13 cellular contexts compared by ENCODE assay signal in the genomic region with DNA sequence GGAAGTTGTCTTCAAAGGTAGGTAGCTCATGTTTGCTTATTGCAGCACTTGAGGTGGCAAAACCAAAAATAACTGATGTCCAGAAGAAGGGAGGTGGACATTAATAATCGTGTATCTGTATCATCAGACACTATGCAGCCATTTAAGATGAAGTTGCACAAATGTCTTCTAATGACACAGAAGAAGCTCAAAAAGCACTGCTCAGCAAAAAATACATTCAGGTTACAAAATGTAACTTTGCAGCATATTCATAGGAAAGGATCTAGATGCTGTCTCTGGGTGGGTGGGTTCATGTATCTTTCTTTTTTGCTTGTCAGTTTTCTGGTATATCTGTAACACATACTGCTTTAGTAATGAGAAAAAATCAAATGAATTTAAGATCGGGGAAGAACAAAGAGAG.
DNase-seq lines count a peak whose midpoint lies in the region; ATAC-seq, FAIRE-seq and TF ChIP-seq lines count a peak whose summit lies in the region.
"Had no signal": no experiment of that assay in that cellular context is flagged by ENCODE, and none has a peak within 500 bp of the region (broad histone marks: within the 10 kb centered on the region; RNA-seq: fewer than 3 reads in every experiment).

No MANE protein-coding gene starts in this region.

- H3K18ac ChIP-seq in IMR-90 (ENCODE audit: low read depth, low read length) = peak overlapping the region; percentile 81

- 0 out of 3 replicates have a peak overlapping the region, but pooled peaks have one; percentile 75 for H2BK15ac ChIP-seq in IMR-90 (ENCODE audit: low read depth, low read length)

- no peak overlapping the region for H3K27ac ChIP-seq in IMR-90 (ENCODE audit: insufficient read depth, low read length)
- H3K27ac ChIP-seq in astrocyte (ENCODE audit: low read depth, low read length) = no peak overlapping the region
- H3K27ac ChIP-seq in muscle layer of colon (ENCODE audit: low read depth, low read length) = peak overlapping the region; percentile 72
- H3K27ac ChIP-seq: BLaER1, HL-60 had no signal

- no peaks in the 10 kb centered on the region for H3K27me3 Mint-ChIP-seq in astrocyte (ENCODE audit: low read depth, unreplicated experiment)

- H3K4me1 ChIP-seq in IMR-90 (ENCODE audit: control insufficient read depth, insufficient read depth, low read length) = peaks cover 29% of the 10 kb centered on the region
- H3K4me1 ChIP-seq in astrocyte (ENCODE audit: insufficient read depth, low read length) = peaks cover 31% of the 10 kb centered on the region
- H3K4me1 ChIP-seq in muscle layer of colon (ENCODE audit: insufficient read depth, low read length) = peaks cover 39% of the 10 kb centered on the region
- H3K4me1 ChIP-seq: BLaER1 had no signal

- H3K4me3 ChIP-seq in IMR-90 (ENCODE audit: insufficient read depth, low read depth, low read length) = no peak overlapping the region
- no peak overlapping the region for H3K4me3 ChIP-seq in astrocyte (ENCODE audit: insufficient read depth, low read depth, low read length)
- no peak overlapping the region for H3K4me3 ChIP-seq in muscle layer of colon (ENCODE audit: low read depth in 1 of 2, low read length in 2 of 2)
- H3K4me3 ChIP-seq: BLaER1 had no signal

- no peak overlapping the region for H3K56ac ChIP-seq in IMR-90 (ENCODE audit: extremely low read depth, insufficient read depth, low read length)

- H3K27me3 ChIP-seq in IMR-90 (ENCODE audit: control insufficient read depth, insufficient read depth, low read length) (no peaks in the 10 kb centered on the region), astrocyte (ENCODE audit: insufficient read depth, low read length) (no peaks in the 10 kb centered on the region), muscle layer of colon (ENCODE audit: control insufficient read depth in 1 of 2, insufficient read depth in 2 of 2, low read length in 2 of 2) (no peaks in the 10 kb centered on the region)
- H3K27me3 ChIP-seq: BLaER1 had no signal

- H3K36me3 ChIP-seq in IMR-90 (ENCODE audit: control insufficient read depth, insufficient read depth, low read length) (no peaks in the 10 kb centered on the region), astrocyte (ENCODE audit: insufficient read depth, low read length) (no peaks in the 10 kb centered on the region), muscle layer of colon (ENCODE audit: insufficient read depth, low read length) (no peaks in the 10 kb centered on the region)
- H3K36me3 ChIP-seq: BLaER1 had no signal

- no peak overlapping the region for H3K4me3 Mint-ChIP-seq in astrocyte (ENCODE audit: unreplicated experiment)
- H3K4me3 Mint-ChIP-seq: CD8-positive, alpha-beta memory T cell; HFFc6 had no signal

- H2BK5ac ChIP-seq in IMR-90 (ENCODE audit: low read depth, low read length, poor library complexity, severe bottlenecking) = no peak overlapping the region

- H3K9me1 ChIP-seq in IMR-90 (ENCODE audit: insufficient read depth, low read length) = 0 out of 2 replicates have a peak, but pooled peaks cover 6% of the 10 kb centered on the region

- TF ChIP-seq CTCF in IMR-90 (conservative IDR thresholded peaks at IDR 0.05; ENCODE audit: low read depth, low read length) (no peak), astrocyte (IDR thresholded peaks at IDR 0.05; ENCODE audit: insufficient read depth, low read depth, low read length) (no peak)

- H3K36me3 Mint-ChIP-seq in astrocyte (ENCODE audit: low read depth, unreplicated experiment) = no peaks in the 10 kb centered on the region
- H3K36me3 Mint-ChIP-seq: CD8-positive, alpha-beta memory T cell had no signal

- no peak overlapping the region for H3K14ac ChIP-seq in IMR-90 (replicated peaks; ENCODE audit: low read depth, low read length)

- no peak overlapping the region for H3K27ac Mint-ChIP-seq in astrocyte (ENCODE audit: unreplicated experiment)
- H3K27ac Mint-ChIP-seq: CD8-positive, alpha-beta memory T cell; HFFc6 had no signal

- in situ Hi-C loops in IMR-90 (cut with MboI; ENCODE audit: low sequenced_read_pairs) = no loop called here

- H3K4me1 Mint-ChIP-seq in astrocyte (ENCODE audit: low read depth, unreplicated experiment) = peaks cover 26% of the 10 kb centered on the region
- H3K4me1 Mint-ChIP-seq: CD8-positive, alpha-beta memory T cell had no signal

- H3K9me3 ChIP-seq in IMR-90 (ENCODE audit: control insufficient read depth, insufficient read depth, low read length) = no peaks in the 10 kb centered on the region
- no peaks in the 10 kb centered on the region for H3K9me3 ChIP-seq in astrocyte (ENCODE audit: insufficient read depth, low read depth, low read length)
- H3K9me3 ChIP-seq in muscle layer of colon (ENCODE audit: low read length) = no peaks in the 10 kb centered on the region
- H3K9me3 ChIP-seq: BLaER1 had no signal

- peak overlapping the region; percentile 44; the same call in 1 of the 2 replicates for H3K4ac ChIP-seq in IMR-90 (ENCODE audit: low read depth, low read length)

- H4K20me1 ChIP-seq in IMR-90 (ENCODE audit: insufficient read depth, low read length) (no peaks in the 10 kb centered on the region; the same call in 1 of the 2 replicates), astrocyte (ENCODE audit: insufficient read depth, low read length) (no peaks in the 10 kb centered on the region)
- H4K20me1 ChIP-seq: BLaER1 had no signal

- no peak for TF ChIP-seq POLR2A in IMR-90 (IDR thresholded peaks at IDR 0.05; ENCODE audit: low read depth, low read length)

- H3K4me2 ChIP-seq in IMR-90 (ENCODE audit: low read depth, low read length) (no peak overlapping the region), astrocyte (ENCODE audit: low read length) (no peak overlapping the region)
- H3K4me2 ChIP-seq: BLaER1 had no signal

- FAIRE-seq in astrocyte (lab: Jason Lieb, UNC) = peak; percentile 60

- BruUV-seq in IMR-90 (replicated peaks; lab: Mats Ljungman, UMichigan) = no TSS peak

- no peaks in the 10 kb centered on the region for H3K79me2 ChIP-seq in astrocyte (ENCODE audit: insufficient read depth, low read length)

- no peak overlapping the region for H4K5ac ChIP-seq in IMR-90 (ENCODE audit: low read depth, low read length)

- H2AFZ ChIP-seq in IMR-90 (replicated peaks; ENCODE audit: low read length, poor library complexity) (no peak overlapping the region), astrocyte (ENCODE audit: low read depth, low read length) (no peak overlapping the region)

- no peak overlapping the region for H3K23ac ChIP-seq in IMR-90 (ENCODE audit: low read depth, low read length)

- ATAC-seq in IMR-90 (ENCODE audit: low read depth) (no peak), HG03097 (IDR thresholded peaks at IDR 0.05; ENCODE audit: low FRiP score, unreplicated experiment) (no peak)

- CTCF ChIA-PET in IMR-90 (lab: Yijun Ruan, JAX) = interaction anchor here (0.9 to 1.6 kb wide), 2 partner anchors 12 to 97 kb away, joined by 5 to 8 read pairs; no protein-coding TSS in a partner anchor

- no peak overlapping the region for H2AK9ac ChIP-seq in IMR-90 (replicated peaks; ENCODE audit: low read depth, low read length, poor library complexity)

- no peaks in the 10 kb centered on the region for H3K79me1 ChIP-seq in IMR-90 (ENCODE audit: low read depth in 1 of 2, low read length in 2 of 2)

- peak overlapping the region; percentile 6; the same call in 1 of the 2 replicates for H2BK20ac ChIP-seq in IMR-90 (ENCODE audit: low read depth, low read length)

- intact Hi-C loops in IMR-90 (cut with micrococcal nuclease) = loop anchor here (5.0 to 10.0 kb wide), 2 partner anchors 164 to 604 kb away; a partner anchor contains a TSS

- WGBS in IMR-90 (ENCODE audit: extremely low coverage in 2 of 2, insufficient read length in 1 of 2), 2 experiments = no CpG with 5 or more reads among the region's 2 CpGs

- 0 out of 4 replicates have a peak overlapping the region, but pooled peaks of 1 of the 2 experiments have one; percentile 43 for H4K8ac ChIP-seq in IMR-90 (ENCODE audit: low read depth in 2 of 2, low read length in 2 of 2)

- H3K9ac ChIP-seq in IMR-90 (ENCODE audit: low read depth, low read length) (no peak overlapping the region), astrocyte (ENCODE audit: low read length) (no peak overlapping the region), muscle layer of colon (ENCODE audit: low read length) (no peak overlapping the region)
- H3K9ac ChIP-seq: BLaER1 had no signal

- POLR2A ChIA-PET in IMR-90 (lab: Charles Lee; ENCODE audit: unreplicated experiment) = no interaction called here

- peak overlapping the region; percentile 52; the same call in 1 of the 2 replicates for H2BK120ac ChIP-seq in IMR-90 (ENCODE audit: low read depth, low read length)

- 0 out of 2 replicates have a peak overlapping the region, but pooled peaks have one; percentile 47 for H4K91ac ChIP-seq in IMR-90 (ENCODE audit: insufficient read depth, low read depth, low read length)

- H3K9me3 Mint-ChIP-seq in astrocyte (ENCODE audit: unreplicated experiment) = no peaks in the 10 kb centered on the region
- H3K9me3 Mint-ChIP-seq: CD8-positive, alpha-beta memory T cell; HFFc6 had no signal

- peak overlapping the region; percentile 15; the same call in 1 of the 2 replicates for H2AK5ac ChIP-seq in IMR-90 (ENCODE audit: low read depth, low read length)

- TF ChIP-seq RAD21 in IMR-90 (IDR thresholded peaks at IDR 0.05; ENCODE audit: low read length) = no peak

- dilution Hi-C loops in IMR-90 (cut with HindIII; ENCODE audit: low sequenced_read_pairs, unreplicated experiment) = no loop called here

- DNase-seq in IMR-90 (no peak), astrocyte (ENCODE audit: low read depth) (no peak), NCI-H2081 treated with DMSO at 0.1 percent for 48 hours (lab: John Stamatoyannopoulos, UW) (no peak), hepatic stellate cell (ENCODE audit: low spot score) (no peak)
- DNase-seq: AML-193; CD8-positive, alpha-beta memory T cell; DMS 273 treated with DMSO at 0.1 percent for 48 hours; HCEC 1CT; HFFc6 had no signal

TF ChIP-seq in IMR-90, 13 proteins besides CTCF, POLR2A, EP300 and RAD21:
- TF ChIP-seq MAFK (IDR thresholded peaks at IDR 0.05; ENCODE audit: low read depth, low read length) = peak; percentile 84
- TF ChIP-seq MXI1 (IDR thresholded peaks at IDR 0.05; ENCODE audit: borderline replicate concordance, low read depth, low read length) = no peak
TF ChIP-seq in IMR-90: peak in this region for 1.
